Comparison of ENCODE assay signal across 8 cellular contexts in the genomic region with DNA sequence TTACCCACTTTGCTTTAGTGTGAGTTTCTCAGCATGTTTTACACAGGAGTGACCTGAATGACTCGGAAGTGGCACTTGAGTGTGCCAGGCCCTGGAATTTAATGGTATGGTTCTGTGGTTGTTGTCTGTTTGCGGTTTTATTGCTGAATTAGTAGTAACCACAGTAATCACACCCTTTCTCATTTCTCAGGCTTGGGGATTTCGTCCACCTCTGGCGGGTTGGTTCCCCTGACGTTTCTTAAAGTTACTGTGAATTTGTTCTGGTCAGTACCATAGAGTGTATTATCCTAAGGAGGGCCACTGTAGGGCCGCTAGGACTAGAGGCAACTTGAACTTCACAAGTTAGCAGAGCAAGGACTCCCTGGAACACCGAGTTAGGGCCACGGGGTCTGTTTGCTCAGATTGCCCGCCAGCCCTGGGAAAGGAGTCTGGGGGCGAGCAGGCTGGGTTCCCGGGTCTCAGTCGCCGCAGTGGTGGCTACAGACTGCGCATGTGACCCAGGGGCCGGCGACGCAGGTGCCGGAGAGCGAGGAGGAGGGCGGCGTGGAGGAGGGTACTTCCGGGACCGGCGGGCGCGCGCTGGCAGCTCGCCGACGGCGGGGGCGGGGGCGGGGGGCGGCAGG. TPM values are rescaled to one million over a fixed set of nuclear protein-coding genes. Genes with fewer than 3 reads are reported as not detected.
DNase-seq lines count a peak whose midpoint lies in the region; ATAC-seq, FAIRE-seq and TF ChIP-seq lines count a peak whose summit lies in the region.

No MANE protein-coding gene starts in this region.

- TF ChIP-seq RAD21 in GM12878 (IDR thresholded peaks at IDR 0.05; ENCODE audit: insufficient read depth, low read depth, low read length), result no peak

- H3K27ac ChIP-seq in H9 (ENCODE audit: insufficient read length, low read depth, low read length), result no peak overlapping the region
- peak overlapping the region; percentile 57 for H3K27ac ChIP-seq in GM12878 (ENCODE audit: control insufficient read depth, insufficient read depth)

- no peak for FAIRE-seq in GM12878 (lab: Jason Lieb, UNC)

- no peak overlapping the region for H4K8ac ChIP-seq in H9 (replicated peaks; ENCODE audit: insufficient read length, low read depth, low read length)

- TSS peak; percentile 89 for BruUV-seq in GM12878 (replicated peaks; lab: Mats Ljungman, UMichigan)

- intact Hi-C loops in GM12878 (cut with micrococcal nuclease; ENCODE audit: unreplicated experiment), result loop anchor here (2.0 kb wide), 1 partner anchor 27 kb away; a partner anchor contains a TSS

- no peak overlapping the region for H4K91ac ChIP-seq in H9 (ENCODE audit: insufficient read length, low read depth, low read length)

- peak; percentile 83 for TF ChIP-seq POLR2A in GM12878 (IDR thresholded peaks at IDR 0.05; ENCODE audit: low read depth, low read length)

- ATAC-seq in GM12878 (peak; percentile 80), left lobe of liver (peak; percentile 39)

- H3K4me1 ChIP-seq in H9 (ENCODE audit: insufficient read depth, low read length), result no peaks in the 10 kb centered on the region
- H3K4me1 ChIP-seq in Loucy (ENCODE audit: insufficient read depth, low read length, poor library complexity, severe bottlenecking), result peaks cover 13% of the 10 kb centered on the region
- peaks cover 6% of the 10 kb centered on the region for H3K4me1 ChIP-seq in GM12878 (ENCODE audit: control insufficient read depth, insufficient read depth, low read length)

- no peaks in the 10 kb centered on the region for H3K79me1 ChIP-seq in H9 (ENCODE audit: insufficient read depth, low read depth, low read length, poor library complexity, severe bottlenecking)

- H3K18ac ChIP-seq in H9 (ENCODE audit: insufficient read length, low read depth, low read length), result peak overlapping the region; percentile 53

- H2BK5ac ChIP-seq in H9 (ENCODE audit: insufficient read length, low read length), result no peak overlapping the region

- POLR2A ChIA-PET in GM12878 (lab: Charles Lee), result no interaction called here

- H3K56ac ChIP-seq in H9 (ENCODE audit: insufficient read length, low read depth, low read length), result no peak overlapping the region

- H3K27me3 ChIP-seq in H9 (ENCODE audit: insufficient read depth, low read length) (no peaks in the 10 kb centered on the region), Loucy (ENCODE audit: insufficient read depth, low read length, poor library complexity, severe bottlenecking) (peaks cover 24% of the 10 kb centered on the region), GM12878 (replicated peaks in 1 of 2; ENCODE audit: control insufficient read depth in 2 of 2, insufficient read depth in 2 of 2, low read length in 1 of 2) (no peaks in the 10 kb centered on the region; a peak in 1 of 4 replicates)

- H3K9ac ChIP-seq in H9 (ENCODE audit: extremely low read depth, insufficient read length, low read length) (peak overlapping the region; percentile 11), Loucy (ENCODE audit: low read depth, low read length, poor library complexity, severe bottlenecking) (peak overlapping the region; percentile 66), GM12878 (ENCODE audit: control insufficient read depth, insufficient read depth, low read length) (peak overlapping the region; percentile 82)

- H3K79me2 ChIP-seq in H9 (ENCODE audit: insufficient read depth, low read length) (no peaks in the 10 kb centered on the region), Loucy (ENCODE audit: insufficient read depth, low read length) (no peaks in the 10 kb centered on the region), GM12878 (ENCODE audit: control insufficient read depth, insufficient read depth, low read length) (no peaks in the 10 kb centered on the region)

- H2BK120ac ChIP-seq in H9 (ENCODE audit: low read depth, low read length, poor library complexity, severe bottlenecking), result no peak overlapping the region

- H3K4me3 ChIP-seq in Loucy (ENCODE audit: low read length, poor library complexity, severe bottlenecking) (peak overlapping the region; percentile 84), GM12878 (peak overlapping the region; percentile 60)

- no peaks in the 10 kb centered on the region for H3F3A ChIP-seq in Loucy (ENCODE audit: low read depth)

- peaks cover 40% of the 10 kb centered on the region for H3K4me1 Mint-ChIP-seq in activated T-cell treated with anti-CD3 and anti-CD28 coated beads, Interleukin-2, amount 50 U/mL, for 24 hours (ENCODE audit: low read depth)
- peaks cover 9% of the 10 kb centered on the region in 2 experiments for H3K4me1 Mint-ChIP-seq in H9

- peak overlapping the region; percentile 81 for H3K4me3 Mint-ChIP-seq in activated T-cell treated with anti-CD3 and anti-CD28 coated beads, Interleukin-2, amount 50 U/mL, for 24 hours
- peak overlapping the region; percentile 89 to 96 for H3K4me3 Mint-ChIP-seq in H9

- H3K27me3 Mint-ChIP-seq in activated T-cell treated with anti-CD3 and anti-CD28 coated beads, Interleukin-2, amount 50 U/mL, for 24 hours, result no peaks in the 10 kb centered on the region
- H3K27me3 Mint-ChIP-seq in H9 (ENCODE audit: low read depth), result peaks cover 6% of the 10 kb centered on the region

- no peak overlapping the region for H3K4ac ChIP-seq in H9 (ENCODE audit: low read depth, low read length)

- no peaks in the 10 kb centered on the region for H3K9me2 ChIP-seq in Loucy (replicated peaks; ENCODE audit: low read depth, low read length)

- no peak overlapping the region for H4K5ac ChIP-seq in H9 (ENCODE audit: insufficient read length, low read depth, low read length)

- no peak for TF ChIP-seq EP300 in GM12878 (IDR thresholded peaks at IDR 0.05; ENCODE audit: borderline replicate concordance in 1 of 2, control insufficient read depth in 1 of 2, low read depth in 2 of 2, low read length in 2 of 2)

- peak overlapping the region; percentile 88 for H3K27ac Mint-ChIP-seq in activated T-cell treated with anti-CD3 and anti-CD28 coated beads, Interleukin-2, amount 50 U/mL, for 24 hours
- peak overlapping the region; percentile 65 to 86 (median 66); a peak in 5 of 7 replicates for H3K27ac Mint-ChIP-seq in H9

- H3K4me2 ChIP-seq in H9 (ENCODE audit: insufficient read depth, insufficient read length, low read length) (peak overlapping the region; percentile 37), Loucy (ENCODE audit: low read depth, low read length, poor library complexity, severe bottlenecking) (peak overlapping the region; percentile 82), GM12878 (ENCODE audit: control insufficient read depth, insufficient read depth) (peak overlapping the region; percentile 90)

- H3K9me3 ChIP-seq in H9 (ENCODE audit: control insufficient read depth, low read depth, low read length) (no peaks in the 10 kb centered on the region), Loucy (ENCODE audit: insufficient read depth, low read depth, low read length) (no peaks in the 10 kb centered on the region), GM12878 (replicated peaks; ENCODE audit: control insufficient read depth, insufficient read depth, low read length) (no peaks in the 10 kb centered on the region)

- no peaks in the 10 kb centered on the region for H4K20me1 ChIP-seq in H9 (ENCODE audit: control insufficient read depth, insufficient read depth, insufficient read length)
- no peaks in the 10 kb centered on the region for H4K20me1 ChIP-seq in Loucy (ENCODE audit: insufficient read depth, low read length, poor library complexity, severe bottlenecking)
- H4K20me1 ChIP-seq in GM12878 (ENCODE audit: control insufficient read depth, insufficient read depth), result no peaks in the 10 kb centered on the region

- no peak overlapping the region for H3T11ph ChIP-seq in H9 (ENCODE audit: low read length)

- no peak overlapping the region for H2BK12ac ChIP-seq in H9 (ENCODE audit: insufficient read length, low read depth, low read length)

- in situ Hi-C loops in GM12878 (cut with MboI), result no loop called here

- peaks cover 3% of the 10 kb centered on the region for H3K36me3 Mint-ChIP-seq in activated T-cell treated with anti-CD3 and anti-CD28 coated beads, Interleukin-2, amount 50 U/mL, for 24 hours (ENCODE audit: low read depth)
- H3K36me3 Mint-ChIP-seq in H9 (ENCODE audit: insufficient read depth in 1 of 3, low read depth in 3 of 3), result no peaks in the 10 kb centered on the region

- no peak overlapping the region for H3K23ac ChIP-seq in H9 (ENCODE audit: insufficient read length, low read depth, low read length)

- H2AFZ ChIP-seq in H9 (ENCODE audit: low read length) (peak overlapping the region; percentile 67), Loucy (ENCODE audit: low read length) (peak overlapping the region; percentile 97), GM12878 (ENCODE audit: control insufficient read depth, low read depth, low read length) (peak overlapping the region; percentile 97)

- WGBS in H9 (ENCODE audit: extremely low coverage, insufficient read length, low lambda C conversion rate), result no CpG with 5 or more reads among the region's 34 CpGs
- WGBS in GM12878 (ENCODE audit: insufficient coverage, insufficient replicate concordance, low lambda C conversion rate, missing lambda C conversion rate), result 9% methylated on average over 19 of the region's 34 CpGs

- no peak overlapping the region for H2AK5ac ChIP-seq in H9 (ENCODE audit: insufficient read length, low read length)

- H3K23me2 ChIP-seq in H9 (ENCODE audit: insufficient read length, low read depth, low read length, poor library complexity, severe bottlenecking), result peaks cover 2% of the 10 kb centered on the region

- SMC1A ChIA-PET in GM12878 (lab: Charles Lee; ENCODE audit: uncharacterized antibody, unreplicated experiment), result interaction anchor here (0.7 kb wide), 1 partner anchor 25 kb away, joined by 3 read pairs; no protein-coding TSS in a partner anchor

- CTCF ChIA-PET in GM12878 (lab: Yijun Ruan, JAX), result no interaction called here

- H2BK15ac ChIP-seq in H9 (ENCODE audit: low read depth, low read length), result no peak overlapping the region

- no peak for TF ChIP-seq CTCF in H9 (conservative IDR thresholded peaks at IDR 0.05)
- TF ChIP-seq CTCF in Loucy (conservative IDR thresholded peaks at IDR 0.05; ENCODE audit: low read length), result no peak
- no peak for TF ChIP-seq CTCF in GM12878 (IDR thresholded peaks at IDR 0.05 in 2 of 3, conservative IDR thresholded peaks at IDR 0.05 in 1 of 3; ENCODE audit: control insufficient read depth in 2 of 3, extremely low read depth in 1 of 3, insufficient read depth in 1 of 3, low read depth in 3 of 3, low read length in 3 of 3)
- no peak for TF ChIP-seq CTCF in GM20000 (IDR thresholded peaks at IDR 0.05; ENCODE audit: extremely low read depth, missing control alignments)

- no peak for DNase-seq in activated T-cell treated with anti-CD3 and anti-CD28 coated beads, Interleukin-2, amount 50 U/mL, for 24 hours
- no peak for DNase-seq in activated T-cell treated with anti-CD3 and anti-CD28 coated beads, Interleukin-2, amount 50 U/mL, for 48 hours
- DNase-seq in H9 (no peak), GM12878 (ENCODE audit: low read depth, low spot score) (no peak), left lobe of liver (ENCODE audit: low spot score) (no peak), superior temporal gyrus (ENCODE audit: extremely low spot score) (peak; percentile 74), GM20000 (ENCODE audit: low spot score) (no peak)

- no peaks in the 10 kb centered on the region for H3K36me3 ChIP-seq in Loucy (ENCODE audit: insufficient read depth, low read length)
- no peaks in the 10 kb centered on the region for H3K36me3 ChIP-seq in GM12878 (ENCODE audit: control insufficient read depth in 2 of 2, insufficient read depth in 2 of 2, low read length in 1 of 2)

- RAD21 ChIA-PET in GM12878 (lab: Charles Lee; ENCODE audit: unreplicated experiment), result interaction anchor here (0.6 to 0.7 kb wide), 2 partner anchors 25 to 1818 kb away, joined by 3 to 4 read pairs; no protein-coding TSS in a partner anchor

- peak overlapping the region; percentile 90 for H3K14ac ChIP-seq in H9 (ENCODE audit: insufficient read depth, low read length)

- no peaks in the 10 kb centered on the region for H3K9me3 Mint-ChIP-seq in activated T-cell treated with anti-CD3 and anti-CD28 coated beads, Interleukin-2, amount 50 U/mL, for 24 hours
- no peaks in the 10 kb centered on the region for H3K9me3 Mint-ChIP-seq in H9

- H2BK20ac ChIP-seq in H9 (ENCODE audit: low read depth, low read length, poor library complexity, severe bottlenecking), result no peak overlapping the region

RNA-seq across cellular contexts. Expression of a gene that starts 0.5 kb away (rescaled TPM):
- 0.26 and 0.42 TPM in 2 replicates for total RNA-seq in H9 (2021)
- 0.29 TPM in 2 replicates for total RNA-seq in GM12878 (2013; cell fraction: nucleolus; rRNA removed)
- 0.05 and 0.06 TPM in 2 replicates for total RNA-seq in GM12878 (2014; rRNA removed)
- 0.05 TPM in 1 of 2 replicates, not detected in the other for total RNA-seq in GM12878 (2014; rRNA removed; fragmentation: Illumina TruSeq; extraction: Trizol)
- total RNA-seq in GM12878 (2021), result not detected in 2 replicates
- 0.12 TPM for polyA plus RNA-seq in GM12878 (2011; ENCODE audit: low read depth)
- polyA plus RNA-seq in GM12878 (2011; rRNA removed), result 0.45 and 1.1 TPM in 2 replicates
- 0.55 and 0.64 TPM in 2 replicates for polyA plus RNA-seq in GM12878 (2011; cell fraction: cytosol; rRNA removed)
- polyA plus RNA-seq in GM12878 (2011; cell fraction: nucleus; rRNA removed), result 0.72 and 0.75 TPM in 2 replicates
- polyA plus RNA-seq in GM12878 (2012), result 0.11 and 0.18 TPM in 2 replicates
- 0.03 TPM in 1 of 2 replicates, not detected in the other for polyA plus RNA-seq in GM12878 (2014; fragmentation: Illumina TruSeq; extraction: Trizol)
- polyA plus RNA-seq in GM12878 (2014; fragmentation: Nextera tagmentation; extraction: Ambion mirVana), result under 1 TPM in 1 of 2 experiments, not detected in 1; 0.04 TPM
- not detected in 2 replicates for polyA plus RNA-seq in GM12878 (2014; rRNA removed)
- under 1 TPM; 0.11 to 0.16 TPM for polyA plus RNA-seq in GM12878 (2016; fragmentation: Nextera tagmentation; extraction: Ambion mirVana)
- polyA minus RNA-seq in GM12878 (2011; rRNA and poly(A)+ RNA removed), result 0.37 and 0.88 TPM in 2 replicates
- polyA minus RNA-seq in GM12878 (2011; cell fraction: cytosol; rRNA and poly(A)+ RNA removed), result 0.83 TPM in 1 of 2 replicates, not detected in the other
- polyA minus RNA-seq in GM12878 (2011; cell fraction: nucleus; rRNA and poly(A)+ RNA removed), result 1.2 and 1.3 TPM in 2 replicates
- 0.45 TPM for total RNA-seq in left lobe of liver

RNA-seq across cellular contexts. Expression of a gene that starts 26.3 kb away (rescaled TPM):
- total RNA-seq in H9 (2021) (78.7 and 86.6 TPM in 2 replicates), GM12878 (2014; rRNA removed) (26.9 and 39.9 TPM in 2 replicates), GM12878 (2014; rRNA removed; fragmentation: Illumina TruSeq; extraction: Trizol) (43.6 and 45.1 TPM in 2 replicates), GM12878 (2021) (51.2 and 57.6 TPM in 2 replicates), left lobe of liver (15.9 TPM)
- 5.1 and 6.3 TPM in 2 replicates for total RNA-seq in GM12878 (2013; cell fraction: nucleolus; rRNA removed)
- polyA plus RNA-seq in GM12878 (2011; ENCODE audit: low read depth), result 9.6 TPM
- polyA plus RNA-seq in GM12878 (2011; rRNA removed) (96.3 and 152 TPM in 2 replicates), GM12878 (2014; fragmentation: Illumina TruSeq; extraction: Trizol) (49.8 and 59.2 TPM in 2 replicates), GM12878 (2014; fragmentation: Nextera tagmentation; extraction: Ambion mirVana) (100 to 1,000 TPM; 181 to 187 TPM), GM12878 (2014; rRNA removed) (25.8 and 38.4 TPM in 2 replicates), GM12878 (2016; fragmentation: Nextera tagmentation; extraction: Ambion mirVana) (100 to 1,000 TPM; 172 to 188 TPM)
- polyA plus RNA-seq in GM12878 (2011; cell fraction: cytosol; rRNA removed), result 23.1 and 29.1 TPM in 2 replicates
- 15.4 and 18.8 TPM in 2 replicates for polyA plus RNA-seq in GM12878 (2011; cell fraction: nucleus; rRNA removed)
- polyA plus RNA-seq in GM12878 (2012), result 25.3 and 26.6 TPM in 2 replicates
- polyA minus RNA-seq in GM12878 (2011; rRNA and poly(A)+ RNA removed), result 11.1 and 16.5 TPM in 2 replicates
- 11.3 and 16.7 TPM in 2 replicates for polyA minus RNA-seq in GM12878 (2011; cell fraction: cytosol; rRNA and poly(A)+ RNA removed)
- 2.4 and 3.5 TPM in 2 replicates for polyA minus RNA-seq in GM12878 (2011; cell fraction: nucleus; rRNA and poly(A)+ RNA removed)

Comparison
In these comparisons a context has a peak if more than half of its experiments do, and no peak if none do; other contexts are left out.
1. H3K4me2 ChIP-seq: peak in every context shown above with its lines; median percentile 90 in GM12878; 82 in Loucy; 37 in H9.
2. H3K9ac ChIP-seq: peak in every context shown above with its lines; median percentile 82 in GM12878; 66 in Loucy; 11 in H9.